23 cellular contexts compared by ENCODE assay signal in genomic region chr13:83295684-83296083, GRCh38.
DNase-seq lines count a peak whose midpoint lies in the region; ATAC-seq and TF ChIP-seq lines count a peak whose summit lies in the region.
"Had no signal": no experiment of that assay in that cellular context is flagged by ENCODE, and none has a peak within 500 bp of the region (broad histone marks: within the 10 kb centered on the region; RNA-seq: fewer than 3 reads in every experiment).

No MANE protein-coding gene starts in this region.

- H3K9me1 ChIP-seq in IMR-90 (ENCODE audit: insufficient read depth, low read length), result no peaks in the 10 kb centered on the region

- no peaks in the 10 kb centered on the region for H3K79me1 ChIP-seq in IMR-90 (ENCODE audit: low read depth in 1 of 2, low read length in 2 of 2)

- no peak for TF ChIP-seq POLR2A in IMR-90 (IDR thresholded peaks at IDR 0.05; ENCODE audit: low read depth, low read length)

- H3K56ac ChIP-seq in IMR-90 (ENCODE audit: extremely low read depth, insufficient read depth, low read length), result no peak overlapping the region

- no peak overlapping the region for H2BK120ac ChIP-seq in IMR-90 (ENCODE audit: low read depth, low read length)

- no peak overlapping the region for H2BK20ac ChIP-seq in IMR-90 (ENCODE audit: low read depth, low read length)

- no peak overlapping the region for H2AK5ac ChIP-seq in IMR-90 (ENCODE audit: low read depth, low read length)

- in situ Hi-C loops in IMR-90 (cut with MboI; ENCODE audit: low sequenced_read_pairs), result no loop called here

- CTCF ChIA-PET in IMR-90 (lab: Yijun Ruan, JAX), result no interaction called here

- no peaks in the 10 kb centered on the region for H3K4me1 ChIP-seq in IMR-90 (ENCODE audit: control insufficient read depth, insufficient read depth, low read length)
- no peaks in the 10 kb centered on the region for H3K4me1 ChIP-seq in fibroblast of lung (ENCODE audit: control insufficient read depth, extremely low read depth, insufficient read depth, low read length)
- H3K4me1 ChIP-seq in left lung, result no peaks in the 10 kb centered on the region
- H3K4me1 ChIP-seq: A549, BLaER1, Caco-2 had no signal

- ATAC-seq in IMR-90 (ENCODE audit: low read depth), result no peak
- peak; percentile 34 for ATAC-seq in left lung
- no peak for ATAC-seq in HG02870 (IDR thresholded peaks at IDR 0.05; ENCODE audit: unreplicated experiment)
- ATAC-seq: A549; CD8-positive, alpha-beta T cell; GM12878 had no signal

- no peak overlapping the region for H2BK5ac ChIP-seq in IMR-90 (ENCODE audit: low read depth, low read length, poor library complexity, severe bottlenecking)

- H2AK9ac ChIP-seq in IMR-90 (replicated peaks; ENCODE audit: low read depth, low read length, poor library complexity), result no peak overlapping the region

- H3K9me3 ChIP-seq in IMR-90 (ENCODE audit: control insufficient read depth, insufficient read depth, low read length) (no peaks in the 10 kb centered on the region), fibroblast of lung (ENCODE audit: control insufficient read depth, insufficient read depth, low read depth, low read length) (no peaks in the 10 kb centered on the region), left lung (peaks cover 0 to 8% of the 10 kb centered on the region in 2 donors)
- H3K9me3 ChIP-seq: A549, BLaER1, Caco-2 had no signal

- no peak overlapping the region for H4K8ac ChIP-seq in IMR-90 (ENCODE audit: low read depth in 2 of 2, low read length in 2 of 2)

- no peaks in the 10 kb centered on the region for H3K79me2 ChIP-seq in fibroblast of lung (ENCODE audit: control insufficient read depth, insufficient read depth, low read length)

- intact Hi-C loops in IMR-90 (cut with micrococcal nuclease) (no loop called here), left lung (cut with DNase I) (no loop called here)

- no TSS peak for BruUV-seq in IMR-90 (replicated peaks; lab: Mats Ljungman, UMichigan)

- H3K4me3 ChIP-seq in AG10803 (ENCODE audit: low read length), result no peak overlapping the region
- H3K4me3 ChIP-seq in IMR-90 (ENCODE audit: insufficient read depth, low read depth, low read length), result no peak overlapping the region
- no peak overlapping the region for H3K4me3 ChIP-seq in fibroblast of lung (replicated peaks in 1 of 4; ENCODE audit: control extremely low read depth in 1 of 4, insufficient read depth in 1 of 4, low read depth in 3 of 4, low read length in 4 of 4)
- H3K4me3 ChIP-seq in left lung, result no peak overlapping the region
- H3K4me3 ChIP-seq: A549, BLaER1, GM12878, GM23248 had no signal

- H3K36me3 ChIP-seq in IMR-90 (ENCODE audit: control insufficient read depth, insufficient read depth, low read length), result no peaks in the 10 kb centered on the region
- H3K36me3 ChIP-seq in fibroblast of lung (ENCODE audit: control insufficient read depth, insufficient read depth, low read length), result no peaks in the 10 kb centered on the region
- H3K36me3 ChIP-seq in left lung, result no peaks in the 10 kb centered on the region
- H3K36me3 ChIP-seq: BLaER1 had no signal

- H2AFZ ChIP-seq in IMR-90 (replicated peaks; ENCODE audit: low read length, poor library complexity), result no peak overlapping the region
- no peak overlapping the region for H2AFZ ChIP-seq in fibroblast of lung (ENCODE audit: low read length)
- H2AFZ ChIP-seq: GM23248 had no signal

- POLR2A ChIA-PET in IMR-90 (lab: Charles Lee; ENCODE audit: unreplicated experiment), result no interaction called here

- H2BK15ac ChIP-seq in IMR-90 (ENCODE audit: low read depth, low read length), result no peak overlapping the region; the same call in 2 of the 3 replicates

- H3K18ac ChIP-seq in IMR-90 (ENCODE audit: low read depth, low read length), result no peak overlapping the region

- H3K27ac ChIP-seq in IMR-90 (ENCODE audit: insufficient read depth, low read length) (no peak overlapping the region), fibroblast of lung (ENCODE audit: insufficient read depth, low read length) (no peak overlapping the region), left lung (no peak overlapping the region)
- H3K27ac ChIP-seq: A549, BLaER1, C4-2B, GM23248 had no signal

- no peak for TF ChIP-seq RAD21 in IMR-90 (IDR thresholded peaks at IDR 0.05; ENCODE audit: low read length)

- DNase-seq in AG10803 (ENCODE audit: low read depth) (peak; percentile 16), IMR-90 (peak; percentile 11), fibroblast of lung (ENCODE audit: low read depth in 2 of 2) (peak; percentile 3 to 22), left lung (no peak), GM20000 (ENCODE audit: low spot score) (no peak), midbrain (lab: John Stamatoyannopoulos, UW) (no peak)
- DNase-seq: 8988T; ACHN; Caco-2; CD4-positive, CD25-positive, alpha-beta regulatory T cell; CD8-positive, alpha-beta T cell; DMS153; DND-41; EL; GDM1; GM23248; H7; HCEC 1CT had no signal

- no peak overlapping the region for H3K23ac ChIP-seq in IMR-90 (ENCODE audit: low read depth, low read length)

- TF ChIP-seq CTCF in AG10803 (conservative IDR thresholded peaks at IDR 0.05; ENCODE audit: low read length) (no peak), IMR-90 (conservative IDR thresholded peaks at IDR 0.05; ENCODE audit: low read depth, low read length) (no peak), fibroblast of lung (conservative IDR thresholded peaks at IDR 0.05 in 1 of 2, IDR thresholded peaks at IDR 0.05 in 1 of 2; ENCODE audit: low read depth in 1 of 2, low read length in 2 of 2) (no peak), left lung (IDR thresholded peaks at IDR 0.05) (no peak), GM20000 (IDR thresholded peaks at IDR 0.05; ENCODE audit: extremely low read depth, missing control alignments) (no peak)

- dilution Hi-C loops in IMR-90 (cut with HindIII; ENCODE audit: low sequenced_read_pairs, unreplicated experiment), result no loop called here

- no peak overlapping the region for H3K9ac ChIP-seq in IMR-90 (ENCODE audit: low read depth, low read length)
- H3K9ac ChIP-seq in fibroblast of lung (ENCODE audit: insufficient read depth, low read length), result no peak overlapping the region
- H3K9ac ChIP-seq: BLaER1, GM23248 had no signal

- H3K4me2 ChIP-seq in IMR-90 (ENCODE audit: low read depth, low read length) (no peak overlapping the region), fibroblast of lung (ENCODE audit: extremely low read depth, insufficient read depth, low read length) (no peak overlapping the region)
- H3K4me2 ChIP-seq: A549, BLaER1 had no signal

- H3K4ac ChIP-seq in IMR-90 (ENCODE audit: low read depth, low read length), result no peak overlapping the region

- H3K27me3 ChIP-seq in IMR-90 (ENCODE audit: control insufficient read depth, insufficient read depth, low read length), result no peaks in the 10 kb centered on the region
- H3K27me3 ChIP-seq in fibroblast of lung (ENCODE audit: control insufficient read depth, insufficient read depth, low read length), result no peaks in the 10 kb centered on the region
- H3K27me3 ChIP-seq in left lung, result no peaks in the 10 kb centered on the region
- H3K27me3 ChIP-seq: BLaER1 had no signal

- no peak overlapping the region for H4K5ac ChIP-seq in IMR-90 (ENCODE audit: low read depth, low read length)

- H4K91ac ChIP-seq in IMR-90 (ENCODE audit: insufficient read depth, low read depth, low read length), result no peak overlapping the region

- H3K14ac ChIP-seq in IMR-90 (replicated peaks; ENCODE audit: low read depth, low read length), result 0 out of 2 replicates have a peak overlapping the region, but pooled peaks have one; percentile 51

- no peaks in the 10 kb centered on the region for H4K20me1 ChIP-seq in IMR-90 (ENCODE audit: insufficient read depth, low read length)
- no peaks in the 10 kb centered on the region for H4K20me1 ChIP-seq in fibroblast of lung (ENCODE audit: control insufficient read depth, extremely low read depth, insufficient read depth, low read length)
- H4K20me1 ChIP-seq: BLaER1 had no signal

TF ChIP-seq in IMR-90, 13 proteins besides CTCF, POLR2A, EP300 and RAD21:
- TF ChIP-seq MXI1 (IDR thresholded peaks at IDR 0.05; ENCODE audit: borderline replicate concordance, low read depth, low read length), result no peak
- no peak for TF ChIP-seq NFE2L2 (IDR thresholded peaks at IDR 0.05; ENCODE audit: low read depth, low read length)
- TF ChIP-seq FOS (IDR thresholded peaks at IDR 0.05; ENCODE audit: low read depth, low read length), result no peak
- TF ChIP-seq RFX5 (IDR thresholded peaks at IDR 0.05; ENCODE audit: low read depth, low read length), result no peak
- TF ChIP-seq ELK1 (IDR thresholded peaks at IDR 0.05; ENCODE audit: borderline replicate concordance, low read depth, low read length), result no peak
- no peak for TF ChIP-seq MAFK (IDR thresholded peaks at IDR 0.05; ENCODE audit: low read depth, low read length)
- no peak for TF ChIP-seq SMC3 (IDR thresholded peaks at IDR 0.05; ENCODE audit: low read depth, low read length)
- no peak for TF ChIP-seq CEBPB (IDR thresholded peaks at IDR 0.05; ENCODE audit: low read depth, low read length)
- no peak for TF ChIP-seq MAZ (IDR thresholded peaks at IDR 0.05; ENCODE audit: borderline replicate concordance, low read depth, low read length)
- no peak for TF ChIP-seq CHD1 (IDR thresholded peaks at IDR 0.05; ENCODE audit: low read depth, low read length)
- no peak for TF ChIP-seq RCOR1 (IDR thresholded peaks at IDR 0.05; ENCODE audit: insufficient replicate concordance, low read length)
- no peak for TF ChIP-seq USF2 (IDR thresholded peaks at IDR 0.05; ENCODE audit: low read depth, low read length)
- TF ChIP-seq BHLHE40 (IDR thresholded peaks at IDR 0.05; ENCODE audit: low read depth, low read length), result no peak

Comparison
In these comparisons a context has a peak if more than half of its experiments do, and no peak if none do; other contexts are left out.
1. DNase-seq: peak in AG10803 (single experiment), IMR-90 (single experiment) and fibroblast of lung (2 of 2); none in left lung (0 of 2), GM20000 (single experiment) and midbrain (single experiment).